Comparison of ENCODE assay signal across 10 cellular contexts in the genomic region with DNA sequence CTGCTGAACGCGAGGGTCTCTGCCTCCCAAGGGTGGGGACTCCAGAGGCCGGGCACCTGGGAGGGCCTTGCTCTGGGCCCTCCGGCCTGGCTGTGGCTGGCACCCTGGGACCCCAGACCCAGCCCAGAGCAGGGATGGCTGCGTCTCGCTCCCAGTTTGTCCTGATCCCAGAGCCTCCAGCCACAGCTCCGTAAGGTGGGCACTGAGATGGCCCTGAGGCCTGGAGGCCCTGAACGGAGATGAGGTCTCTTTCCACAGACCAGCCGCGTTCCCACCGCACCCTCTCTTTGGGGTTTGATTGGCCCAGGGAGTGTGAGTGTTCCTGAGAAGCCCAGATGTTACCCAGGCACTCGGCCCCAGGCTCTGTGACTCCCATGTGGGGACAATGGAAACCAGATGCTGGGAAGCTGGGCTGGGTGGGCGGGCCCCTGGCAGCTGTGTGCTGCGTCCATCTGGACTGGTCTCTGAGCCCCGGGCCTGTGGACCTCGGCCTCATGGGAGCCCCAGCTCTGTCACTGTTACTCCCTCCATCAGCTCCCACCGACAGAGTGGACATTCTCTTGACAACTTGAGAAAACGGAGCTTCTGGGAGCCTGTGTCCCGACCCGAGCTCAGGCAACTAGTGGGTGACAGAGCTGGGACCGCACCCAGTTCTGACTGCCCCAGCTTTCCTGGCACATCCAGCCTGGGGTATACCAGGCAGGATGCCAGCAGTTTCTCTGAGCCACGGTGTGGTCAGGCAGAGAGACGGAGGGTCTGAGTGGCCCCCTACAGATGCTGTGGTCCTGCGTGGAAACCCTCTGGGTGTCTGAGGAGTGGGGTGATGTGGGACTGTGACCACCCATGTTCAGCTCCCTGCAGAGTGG. TPM values are rescaled to one million over a fixed set of nuclear protein-coding genes. Genes with fewer than 3 reads are reported as not detected.
DNase-seq lines count a peak whose midpoint lies in the region; FAIRE-seq and TF ChIP-seq lines count a peak whose summit lies in the region.
"Had no signal": no experiment of that assay in that cellular context is flagged by ENCODE, and none has a peak within 500 bp of the region (broad histone marks: within the 10 kb centered on the region; RNA-seq: fewer than 3 reads in every experiment).

No MANE protein-coding gene starts in this region.

- H3K36me3 Mint-ChIP-seq in nephron (ENCODE audit: low read depth): no peaks in the 10 kb centered on the region
- H3K36me3 Mint-ChIP-seq: CD14-positive monocyte had no signal

- H3K79me2 ChIP-seq in ACC112 (ENCODE audit: control insufficient read depth, insufficient read depth, low read length, unreplicated experiment): no peaks in the 10 kb centered on the region

- no peak overlapping the region for H3K4me3 Mint-ChIP-seq in nephron
- H3K4me3 Mint-ChIP-seq: activated B cell treated with CpG ODN at 0.5 μM for 24 hours had no signal

- peaks cover 44% of the 10 kb centered on the region for H3K4me1 Mint-ChIP-seq in nephron

- H3K27ac Mint-ChIP-seq in nephron: peak overlapping the region; percentile 76 to 90 (median 90)
- H3K27ac Mint-ChIP-seq: activated B cell treated with CpG ODN at 0.5 μM for 24 hours, CD14-positive monocyte had no signal

- H3K27ac ChIP-seq in ACC112 (ENCODE audit: low read depth, low read length): peak overlapping the region; percentile 80

- peak; percentile 44 for DNase-seq in MG63
- DNase-seq in fibroblast of pulmonary artery (ENCODE audit: low read depth): peak; percentile 71
- DNase-seq in NCI-H2227 treated with DMSO at 0.1 percent for 48 hours (lab: John Stamatoyannopoulos, UW): no peak
- DNase-seq in AML-193 (lab: John Stamatoyannopoulos, UW): no peak
- DNase-seq in cerebellum (ENCODE audit: low spot score): no peak
- DNase-seq in GM19239 (ENCODE audit: insufficient read length, low spot score): no peak
- DNase-seq: activated B cell treated with CpG ODN at 0.5 μM for 24 hours had no signal

- no peaks in the 10 kb centered on the region for H3K9me3 ChIP-seq in MG63

- H3K4me3 ChIP-seq in ACC112 (ENCODE audit: low read depth, low read length) (peak overlapping the region; percentile 76; the same call in 1 of the 2 replicates), MG63 (no peak overlapping the region), fibroblast of pulmonary artery (replicated peaks; ENCODE audit: low read depth, low read length) (no peak overlapping the region)

- no peak for TF ChIP-seq CTCF in fibroblast of pulmonary artery (IDR thresholded peaks at IDR 0.05; ENCODE audit: low read length, missing control alignments)
- no peak for TF ChIP-seq CTCF in nephron (IDR thresholded peaks at IDR 0.05; ENCODE audit: unreplicated experiment in 3 of 3)

- H3K9me3 Mint-ChIP-seq in nephron: no peaks in the 10 kb centered on the region
- H3K9me3 Mint-ChIP-seq: activated B cell treated with CpG ODN at 0.5 μM for 24 hours had no signal

- H3K4me1 ChIP-seq in ACC112 (ENCODE audit: control insufficient read depth, insufficient read depth, low read length, unreplicated experiment): peaks cover 43% of the 10 kb centered on the region

- peak overlapping the region; percentile 24 for H2AFZ ChIP-seq in ACC112 (ENCODE audit: low read length, unreplicated experiment)

- no peak for FAIRE-seq in GM19239 (lab: Jason Lieb, UNC)

- H3K36me3 ChIP-seq in ACC112 (ENCODE audit: insufficient read depth, low read length): no peaks in the 10 kb centered on the region
- no peaks in the 10 kb centered on the region for H3K36me3 ChIP-seq in MG63

- peaks cover 7% of the 10 kb centered on the region for H3K27me3 Mint-ChIP-seq in nephron (ENCODE audit: low read depth)

- H3K27me3 ChIP-seq in ACC112 (ENCODE audit: insufficient read depth, low read length): no peaks in the 10 kb centered on the region
- H3K27me3 ChIP-seq in MG63: no peaks in the 10 kb centered on the region

RNA-seq across cellular contexts. Expression of gene COL6A1, which starts 9.8 kb away (rescaled TPM):
- total RNA-seq in MG63 (2014; rRNA removed; shearing (Covaris generic); ENCODE audit: low replicate concordance): 817 and 868 TPM in 2 replicates
- total RNA-seq in cerebellum: 88.8 TPM

Comparison
In these comparisons a context has a peak if more than half of its experiments do, and no peak if none do; other contexts are left out.
1. DNase-seq: peak in MG63 (single experiment) and fibroblast of pulmonary artery (single experiment); none in NCI-H2227 treated with DMSO at 0.1 percent for 48 hours (single experiment), AML-193 (0 of 2), cerebellum (single experiment) and GM19239 (single experiment).